ENCODE assay signal across 15 cellular contexts in genomic region chr20:60011512-60012507, GRCh38. TPM values are rescaled to one million over a fixed set of nuclear protein-coding genes. Genes with fewer than 3 reads are reported as not detected.
DNase-seq lines count a peak whose midpoint lies in the region; ATAC-seq, FAIRE-seq and TF ChIP-seq lines count a peak whose summit lies in the region.
"Had no signal": no experiment of that assay in that cellular context is flagged by ENCODE, and none has a peak within 500 bp of the region (broad histone marks: within the 10 kb centered on the region; RNA-seq: fewer than 3 reads in every experiment).

No MANE protein-coding gene starts in this region.

- POLR2A ChIA-PET in GM12878 (lab: Charles Lee) = no interaction called here

- H3K9ac ChIP-seq in GM12878 (ENCODE audit: control insufficient read depth, insufficient read depth, low read length) = no peak overlapping the region
- H3K9ac ChIP-seq: GM23248 had no signal

- TF ChIP-seq CTCF in GM12878 (IDR thresholded peaks at IDR 0.05 in 2 of 3, conservative IDR thresholded peaks at IDR 0.05 in 1 of 3; ENCODE audit: control insufficient read depth in 2 of 3, extremely low read depth in 1 of 3, insufficient read depth in 1 of 3, low read depth in 3 of 3, low read length in 3 of 3) (no peak), GM13976 (IDR thresholded peaks at IDR 0.05; ENCODE audit: borderline replicate concordance, control extremely low read depth, extremely low read depth, insufficient read depth, missing control alignments) (no peak)

- no peaks in the 10 kb centered on the region for H3K79me2 ChIP-seq in GM12878 (ENCODE audit: control insufficient read depth, insufficient read depth, low read length)

- no peak overlapping the region for H3K4me3 Mint-ChIP-seq in activated naive CD4-positive, alpha-beta T cell treated with anti-CD3 and anti-CD28 coated beads, Interleukin-2, amount 10 ng/mL, durations not matched to agents 7 days and 5 days
- peak overlapping the region in 1 of 2 donors; percentile 20 for H3K4me3 Mint-ChIP-seq in stimulated activated naive CD8-positive, alpha-beta T cell treated with anti-CD3 and anti-CD28 coated beads, Interleukin-15, amount 100 ng/mL, for 72 hours

- ATAC-seq in GM12878 = no peak
- peak; percentile 68 for ATAC-seq in stimulated activated naive CD8-positive, alpha-beta T cell treated with anti-CD3 and anti-CD28 coated beads, Interleukin-15, amount 100 ng/mL, for 72 hours
- ATAC-seq: foreskin keratinocyte, PC-3 had no signal

- no peaks in the 10 kb centered on the region for H4K20me1 ChIP-seq in GM12878 (ENCODE audit: control insufficient read depth, insufficient read depth)

- SMC1A ChIA-PET in GM12878 (lab: Charles Lee; ENCODE audit: uncharacterized antibody, unreplicated experiment) = no interaction called here

- RAD21 ChIA-PET in GM12878 (lab: Charles Lee; ENCODE audit: unreplicated experiment) = no interaction called here

- intact Hi-C loops in GM12878 (cut with micrococcal nuclease; ENCODE audit: unreplicated experiment) = no loop called here

- peaks cover 23% of the 10 kb centered on the region for H3K27me3 Mint-ChIP-seq in activated naive CD4-positive, alpha-beta T cell treated with anti-CD3 and anti-CD28 coated beads, Interleukin-2, amount 10 ng/mL, durations not matched to agents 7 days and 5 days
- H3K27me3 Mint-ChIP-seq in stimulated activated naive CD8-positive, alpha-beta T cell treated with anti-CD3 and anti-CD28 coated beads, Interleukin-15, amount 100 ng/mL, for 72 hours = no peaks in the 10 kb centered on the region

- no peak overlapping the region for H2AFZ ChIP-seq in GM12878 (ENCODE audit: control insufficient read depth, low read depth, low read length)
- H2AFZ ChIP-seq: GM23248 had no signal

- DNase-seq in activated naive CD4-positive, alpha-beta T cell treated with anti-CD3 and anti-CD28 coated beads, Interleukin-2, amount 10 ng/mL, durations not matched to agents 7 days and 5 days = peak; percentile 41
- DNase-seq in activated naive CD4-positive, alpha-beta T cell (lab: John Stamatoyannopoulos, UW) = no peak
- peak; percentile 93 to 95 for DNase-seq in NCI-H524 (lab: John Stamatoyannopoulos, UW)
- DNase-seq in GM12878 (ENCODE audit: low read depth, low spot score) = no peak
- peak; percentile 7 to 28 for DNase-seq in stimulated activated naive CD8-positive, alpha-beta T cell treated with anti-CD3 and anti-CD28 coated beads, Interleukin-15, amount 100 ng/mL, for 72 hours
- DNase-seq in RCC 7860 (ENCODE audit: low spot score) = no peak
- DNase-seq in GM13976 (ENCODE audit: low spot score) = no peak
- DNase-seq in activated CD4-positive, CD25-positive, alpha-beta regulatory T cell treated with anti-CD3 and anti-CD28 coated beads, Interleukin-2, amount 50 U/mL, for 72 hours = no peak
- DNase-seq: activated effector memory CD4-positive, alpha-beta T cell treated with Interleukin-2 at 50 U/mL for 16 hours; dermis blood vessel endothelial cell; foreskin keratinocyte; GM23248; PC-3; stimulated activated CD4-positive, alpha-beta T cell treated with anti-CD3 and anti-CD28 coated beads, Interleukin-2, amount 100 ng/mL, for 48 hours had no signal

- in situ Hi-C loops in GM12878 (cut with MboI) = no loop called here
- in situ Hi-C loops in GM13976 (cut with MboI; ENCODE audit: low sequenced_read_pairs, unreplicated experiment) = no loop called here

- no peaks in the 10 kb centered on the region for H3K9me3 ChIP-seq in GM12878 (replicated peaks; ENCODE audit: control insufficient read depth, insufficient read depth, low read length)

- BruUV-seq in GM12878 (replicated peaks; lab: Mats Ljungman, UMichigan) = no TSS peak

- H3K27ac ChIP-seq in GM12878 (ENCODE audit: control insufficient read depth, insufficient read depth) = no peak overlapping the region
- H3K27ac ChIP-seq: foreskin keratinocyte, GM23248, VCaP had no signal

- no peak for TF ChIP-seq RAD21 in GM12878 (IDR thresholded peaks at IDR 0.05; ENCODE audit: insufficient read depth, low read depth, low read length)

- H3K4me2 ChIP-seq in GM12878 (ENCODE audit: control insufficient read depth, insufficient read depth) = no peak overlapping the region

- H3K27ac Mint-ChIP-seq in activated naive CD4-positive, alpha-beta T cell treated with anti-CD3 and anti-CD28 coated beads, Interleukin-2, amount 10 ng/mL, durations not matched to agents 7 days and 5 days = no peak overlapping the region
- H3K27ac Mint-ChIP-seq in stimulated activated naive CD8-positive, alpha-beta T cell treated with anti-CD3 and anti-CD28 coated beads, Interleukin-15, amount 100 ng/mL, for 72 hours = peak overlapping the region; percentile 29 to 53

- 30% methylated on average over 17 of the region's 17 CpGs for WGBS in GM12878 (ENCODE audit: insufficient coverage, insufficient replicate concordance, low lambda C conversion rate, missing lambda C conversion rate)

- TF ChIP-seq EP300 in GM12878 (IDR thresholded peaks at IDR 0.05; ENCODE audit: borderline replicate concordance in 1 of 2, control insufficient read depth in 1 of 2, low read depth in 2 of 2, low read length in 2 of 2) = no peak

- no peak for TF ChIP-seq POLR2A in GM12878 (IDR thresholded peaks at IDR 0.05; ENCODE audit: low read depth, low read length)

- no peaks in the 10 kb centered on the region for H3K9me3 Mint-ChIP-seq in activated naive CD4-positive, alpha-beta T cell treated with anti-CD3 and anti-CD28 coated beads, Interleukin-2, amount 10 ng/mL, durations not matched to agents 7 days and 5 days
- H3K9me3 Mint-ChIP-seq in stimulated activated naive CD8-positive, alpha-beta T cell treated with anti-CD3 and anti-CD28 coated beads, Interleukin-15, amount 100 ng/mL, for 72 hours = no peaks in the 10 kb centered on the region

- no peaks in the 10 kb centered on the region for H3K36me3 Mint-ChIP-seq in activated naive CD4-positive, alpha-beta T cell treated with anti-CD3 and anti-CD28 coated beads, Interleukin-2, amount 10 ng/mL, durations not matched to agents 7 days and 5 days

- FAIRE-seq in GM12878 (lab: Jason Lieb, UNC) (no peak), RCC 7860 (lab: Jason Lieb, UNC) (no peak)

- CTCF ChIA-PET in activated naive CD4-positive, alpha-beta T cell treated with anti-CD3 and anti-CD28 coated beads, Interleukin-2, amount 10 ng/mL, durations not matched to agents 7 days and 5 days (lab: Charles Lee) = no interaction called here
- CTCF ChIA-PET in GM12878 (lab: Yijun Ruan, JAX) = interaction anchor here (0.5 to 2.6 kb wide), 4 partner anchors 12 to 153 kb away, joined by 3 to 10 read pairs (median 5); no protein-coding TSS in a partner anchor

- no peaks in the 10 kb centered on the region for H3K27me3 ChIP-seq in GM12878 (replicated peaks in 1 of 2; ENCODE audit: control insufficient read depth in 2 of 2, insufficient read depth in 2 of 2, low read length in 1 of 2)
- H3K27me3 ChIP-seq: foreskin keratinocyte had no signal

- no peaks in the 10 kb centered on the region for H3K36me3 ChIP-seq in GM12878 (ENCODE audit: control insufficient read depth in 2 of 2, insufficient read depth in 2 of 2, low read length in 1 of 2)

- peaks cover 29% of the 10 kb centered on the region for H3K4me1 Mint-ChIP-seq in activated naive CD4-positive, alpha-beta T cell treated with anti-CD3 and anti-CD28 coated beads, Interleukin-2, amount 10 ng/mL, durations not matched to agents 7 days and 5 days
- H3K4me1 Mint-ChIP-seq in stimulated activated naive CD8-positive, alpha-beta T cell treated with anti-CD3 and anti-CD28 coated beads, Interleukin-15, amount 100 ng/mL, for 72 hours = peaks cover 32% of the 10 kb centered on the region

- H3K4me1 ChIP-seq in GM12878 (ENCODE audit: control insufficient read depth, insufficient read depth, low read length) = no peaks in the 10 kb centered on the region

- no peak overlapping the region for H3K4me3 ChIP-seq in GM12878
- H3K4me3 ChIP-seq: GM23248 had no signal

TF ChIP-seq in GM12878, 131 proteins besides CTCF, POLR2A, EP300 and RAD21:
- TF ChIP-seq IKZF1 (conservative IDR thresholded peaks at IDR 0.05) = 0 out of 2 replicates have a peak, but pooled peaks have one; percentile 19
- TF ChIP-seq JUND (IDR thresholded peaks at IDR 0.05; ENCODE audit: low read depth, low read length) = no peak
TF ChIP-seq in GM12878: peak in this region for 1.

RNA-seq across cellular contexts. Expression of gene CDH26, which starts 53.6 kb away (rescaled TPM):
- total RNA-seq in GM12878 (2013; cell fraction: nucleolus; rRNA removed) = 0.79 and 0.93 TPM in 2 replicates
- total RNA-seq in GM12878 (2014; rRNA removed) = 0.06 and 0.16 TPM in 2 replicates
- not detected in 2 replicates for total RNA-seq in GM12878 (2014; rRNA removed; fragmentation: Illumina TruSeq; extraction: Trizol)
- total RNA-seq in GM12878 (2021) = 0.10 TPM in 1 of 2 replicates, not detected in the other
- polyA plus RNA-seq in GM12878 (2011; ENCODE audit: low read depth) = not detected
- polyA plus RNA-seq in GM12878 (2011; rRNA removed) = 0.16 and 0.39 TPM in 2 replicates
- polyA plus RNA-seq in GM12878 (2011; cell fraction: cytosol; rRNA removed) = 0.06 and 0.08 TPM in 2 replicates
- polyA plus RNA-seq in GM12878 (2011; cell fraction: nucleus; rRNA removed) = 0.98 and 1.3 TPM in 2 replicates
- polyA plus RNA-seq in GM12878 (2012) = 0.14 TPM in 1 of 2 replicates, not detected in the other
- 0.03 TPM in 1 of 2 replicates, not detected in the other for polyA plus RNA-seq in GM12878 (2014; fragmentation: Illumina TruSeq; extraction: Trizol)
- under 1 TPM in 1 of 2 experiments, not detected in 1; 0.05 TPM for polyA plus RNA-seq in GM12878 (2014; fragmentation: Nextera tagmentation; extraction: Ambion mirVana)
- polyA plus RNA-seq in GM12878 (2014; rRNA removed) = 0.18 and 0.19 TPM in 2 replicates
- polyA plus RNA-seq in GM12878 (2016; fragmentation: Nextera tagmentation; extraction: Ambion mirVana) = not detected
- 0.15 and 0.21 TPM in 2 replicates for polyA minus RNA-seq in GM12878 (2011; rRNA and poly(A)+ RNA removed)
- not detected in 2 replicates for polyA minus RNA-seq in GM12878 (2011; cell fraction: cytosol; rRNA and poly(A)+ RNA removed)
- polyA minus RNA-seq in GM12878 (2011; cell fraction: nucleus; rRNA and poly(A)+ RNA removed) = 0.12 and 0.48 TPM in 2 replicates
- total RNA-seq: GM23248 had no signal
- polyA plus RNA-seq: GM23248 had no signal

Comparison
In these comparisons a context has a peak if more than half of its experiments do, and no peak if none do; other contexts are left out.
1. DNase-seq: peak in activated naive CD4-positive, alpha-beta T cell treated with anti-CD3 and anti-CD28 coated beads, Interleukin-2, amount 10 ng/mL, durations not matched to agents 7 days and 5 days (single experiment), NCI-H524 (2 of 2) and stimulated activated naive CD8-positive, alpha-beta T cell treated with anti-CD3 and anti-CD28 coated beads, Interleukin-15, amount 100 ng/mL, for 72 hours (2 of 2); none in activated naive CD4-positive, alpha-beta T cell (0 of 4), GM12878 (single experiment), RCC 7860 (single experiment), GM13976 (single experiment) and activated CD4-positive, CD25-positive, alpha-beta regulatory T cell treated with anti-CD3 and anti-CD28 coated beads, Interleukin-2, amount 50 U/mL, for 72 hours (single experiment).